ENCODE assay signal across 18 cellular contexts in genomic region chr3:102136183-102136582, GRCh38.
"Had no signal": no experiment of that assay in that cellular context is flagged by ENCODE, and none has a peak within 500 bp of the region (broad histone marks: within the 10 kb centered on the region; RNA-seq: fewer than 3 reads in every experiment).

No MANE protein-coding gene starts in this region.

- H3K4me1 ChIP-seq: neural progenitor cell had no signal

- H3K27me3 ChIP-seq: neural progenitor cell, ovary, upper lobe of right lung had no signal

- H3K4me3 ChIP-seq: esophagus muscularis mucosa, left ventricle myocardium inferior, neural progenitor cell, ovary, upper lobe of right lung had no signal

- ATAC-seq: upper lobe of right lung had no signal

- H3K36me3 Mint-ChIP-seq: activated naive CD8-positive, alpha-beta T cell; brain; neural progenitor cell had no signal

- H2AFZ ChIP-seq: neural progenitor cell had no signal

- H3K27me3 Mint-ChIP-seq: activated naive CD8-positive, alpha-beta T cell; stimulated activated naive CD8-positive, alpha-beta T cell treated with anti-CD3 and anti-CD28 coated beads, Interleukin-15, Interleukin-2, amounts not matched to agents 100 ng/mL and 50 ng/mL, for 24 hours had no signal

- H3K4me2 ChIP-seq: neural progenitor cell had no signal

- H3K9me3 ChIP-seq: esophagus muscularis mucosa, left ventricle myocardium inferior, ovary, upper lobe of right lung had no signal

- H3K36me3 ChIP-seq: esophagus muscularis mucosa, left ventricle myocardium inferior, neural progenitor cell, ovary, upper lobe of right lung had no signal

- H3K27ac Mint-ChIP-seq: activated naive CD8-positive, alpha-beta T cell; brain; dendritic cell treated with granulocyte-macrophage colony-stimulating factor and Interleukin-4, amounts not matched to agents 40 ng/mL and 50 ng/mL, for 4 days; neural progenitor cell; stimulated activated naive CD8-positive, alpha-beta T cell treated with anti-CD3 and anti-CD28 coated beads, Interleukin-15, Interleukin-2, amounts not matched to agents 100 ng/mL and 50 ng/mL, for 24 hours; T-helper 1 cell treated with Interleukin-12 subunit alpha and Interleukin-12 subunit beta and Interleukin-4 antibody, amounts not matched to agents 30 μg/mL and 1 μg/mL, for 36 hours had no signal

- DNase-seq: activated CD4-positive, alpha-beta T cell treated with anti-CD3 and anti-CD28 coated beads, Interleukin-2, amount 50 U/mL, for 1 hour; activated CD4-positive, CD25-positive, alpha-beta regulatory T cell; activated effector memory CD4-positive, alpha-beta T cell treated with anti-CD3 and anti-CD28 coated beads, Interleukin-2, amount 50 U/mL, for 16 hours; amygdala; cerebellar nuclear complex; glutamatergic neuron; left ventricle myocardium inferior; mesenchymal stem cell; ovary; stimulated activated CD4-positive, alpha-beta T cell treated with anti-CD3 and anti-CD28 coated beads, Interleukin-2, amount 100 ng/mL, for 48 hours; upper lobe of right lung had no signal

- H3K9me3 Mint-ChIP-seq: brain; dendritic cell treated with granulocyte-macrophage colony-stimulating factor and Interleukin-4, amounts not matched to agents 40 ng/mL and 50 ng/mL, for 4 days; neural progenitor cell; stimulated activated naive CD8-positive, alpha-beta T cell treated with anti-CD3 and anti-CD28 coated beads, Interleukin-15, Interleukin-2, amounts not matched to agents 100 ng/mL and 50 ng/mL, for 24 hours had no signal

- H3K27ac ChIP-seq: esophagus muscularis mucosa, left ventricle myocardium inferior, neural progenitor cell, ovary, upper lobe of right lung had no signal

- H3K4me3 Mint-ChIP-seq: activated naive CD8-positive, alpha-beta T cell; brain; dendritic cell treated with granulocyte-macrophage colony-stimulating factor and Interleukin-4, amounts not matched to agents 40 ng/mL and 50 ng/mL, for 4 days; neural progenitor cell; stimulated activated naive CD8-positive, alpha-beta T cell treated with anti-CD3 and anti-CD28 coated beads, Interleukin-15, Interleukin-2, amounts not matched to agents 100 ng/mL and 50 ng/mL, for 24 hours; T-helper 1 cell treated with Interleukin-12 subunit alpha and Interleukin-12 subunit beta and Interleukin-4 antibody, amounts not matched to agents 30 μg/mL and 1 μg/mL, for 36 hours had no signal

- H3K9ac ChIP-seq: neural progenitor cell had no signal
